21 cellular contexts compared by ENCODE assay signal in genomic region chr1:232339077-232339476, GRCh38.
A peak's percentile ranks its signal among the peaks of the same experiment; 100 is the strongest.
DNase-seq lines count a peak whose midpoint lies in the region; ATAC-seq and TF ChIP-seq lines count a peak whose summit lies in the region.
"Had no signal": no experiment of that assay in that cellular context is flagged by ENCODE, and none has a peak within 500 bp of the region (broad histone marks: within the 10 kb centered on the region; RNA-seq: fewer than 3 reads in every experiment).

No MANE protein-coding gene starts in this region.

- no peak overlapping the region for H3K4me3 Mint-ChIP-seq in H9
- H3K4me3 Mint-ChIP-seq: CD4-positive, CD25-positive, alpha-beta regulatory T cell; CD8-positive, alpha-beta memory T cell had no signal

- H3K27me3 ChIP-seq in H9 (ENCODE audit: insufficient read depth, low read length) = no peaks in the 10 kb centered on the region
- H3K27me3 ChIP-seq: BE2C had no signal

- no peak overlapping the region for H2BK15ac ChIP-seq in H9 (ENCODE audit: low read depth, low read length)

- no peak overlapping the region for H3K27ac ChIP-seq in H9 (ENCODE audit: insufficient read length, low read depth, low read length)
- H3K27ac ChIP-seq: GM23248 had no signal

- H4K8ac ChIP-seq in H9 (replicated peaks; ENCODE audit: insufficient read length, low read depth, low read length) = no peak overlapping the region

- H2BK12ac ChIP-seq in H9 (ENCODE audit: insufficient read length, low read depth, low read length) = no peak overlapping the region

- no peak for DNase-seq in H9
- DNase-seq in NCI-H1694 (lab: John Stamatoyannopoulos, UW) = peak; percentile 90
- DNase-seq in NCI-H446 (lab: John Stamatoyannopoulos, UW) = peak; percentile 54 to 81
- peak; percentile 38 for DNase-seq in retina
- DNase-seq: ACHN; BE2C; C1 segment of cervical spinal cord; CD4-positive, CD25-positive, alpha-beta regulatory T cell; CD8-positive, alpha-beta memory T cell; COR-L47; DMS153; DND-41; EL; GM23248; HCEC 1CT; IMR-90 had no signal

- no peak overlapping the region for H3K18ac ChIP-seq in H9 (ENCODE audit: insufficient read length, low read depth, low read length)

- H3K9me3 ChIP-seq in H9 (ENCODE audit: control insufficient read depth, low read depth, low read length) = no peaks in the 10 kb centered on the region
- H3K9me3 ChIP-seq: BE2C had no signal

- H3K23ac ChIP-seq in H9 (ENCODE audit: insufficient read length, low read depth, low read length) = no peak overlapping the region

- TF ChIP-seq CTCF in H9 (conservative IDR thresholded peaks at IDR 0.05) = no peak

- H3K79me1 ChIP-seq in H9 (ENCODE audit: insufficient read depth, low read depth, low read length, poor library complexity, severe bottlenecking) = no peaks in the 10 kb centered on the region

- no peaks in the 10 kb centered on the region for H3K4me1 Mint-ChIP-seq in H9

- H4K5ac ChIP-seq in H9 (ENCODE audit: insufficient read length, low read depth, low read length) = no peak overlapping the region

- H3K23me2 ChIP-seq in H9 (ENCODE audit: insufficient read length, low read depth, low read length, poor library complexity, severe bottlenecking) = no peaks in the 10 kb centered on the region

- no peak overlapping the region for H4K91ac ChIP-seq in H9 (ENCODE audit: insufficient read length, low read depth, low read length)

- H3T11ph ChIP-seq in H9 (ENCODE audit: low read length) = no peak overlapping the region

- H2BK120ac ChIP-seq in H9 (ENCODE audit: low read depth, low read length, poor library complexity, severe bottlenecking) = no peak overlapping the region

- H3K4ac ChIP-seq in H9 (ENCODE audit: low read depth, low read length) = no peak overlapping the region

- peaks cover 6 to 7% of the 10 kb centered on the region in 2 experiments; a peak in 3 of 5 replicates for H3K9me3 Mint-ChIP-seq in H9

- H3K27ac Mint-ChIP-seq in H9 = no peak overlapping the region

- no peak overlapping the region for H3K4me2 ChIP-seq in H9 (ENCODE audit: insufficient read depth, insufficient read length, low read length)

- WGBS in H9 (ENCODE audit: extremely low coverage, insufficient read length, low lambda C conversion rate) = no CpG with 5 or more reads among the region's 2 CpGs

- no peak overlapping the region for H2AK5ac ChIP-seq in H9 (ENCODE audit: insufficient read length, low read length)

- no peak overlapping the region for H2AFZ ChIP-seq in H9 (ENCODE audit: low read length)
- H2AFZ ChIP-seq: GM23248 had no signal

- H3K27me3 Mint-ChIP-seq in H9 (ENCODE audit: low read depth) = peaks cover 31% of the 10 kb centered on the region

- no peaks in the 10 kb centered on the region for H3K4me1 ChIP-seq in H9 (ENCODE audit: insufficient read depth, low read length)
- H3K4me1 ChIP-seq: BE2C had no signal

- H3K79me2 ChIP-seq in H9 (ENCODE audit: insufficient read depth, low read length) = no peaks in the 10 kb centered on the region

- no peak for TF ChIP-seq POLR2A in GM18505 (IDR thresholded peaks at IDR 0.05; ENCODE audit: borderline replicate concordance, extremely low read depth, insufficient read depth, insufficient read length)

- H3K14ac ChIP-seq in H9 (ENCODE audit: insufficient read depth, low read length) = peak overlapping the region; percentile 13; the same call in 1 of the 2 replicates

- H2BK5ac ChIP-seq in H9 (ENCODE audit: insufficient read length, low read length) = no peak overlapping the region

- ATAC-seq in HG02852 (IDR thresholded peaks at IDR 0.05; ENCODE audit: unreplicated experiment) = no peak
- ATAC-seq in GM21515 (IDR thresholded peaks at IDR 0.05; ENCODE audit: unreplicated experiment) = no peak
- ATAC-seq in GM18505 (IDR thresholded peaks at IDR 0.05; ENCODE audit: unreplicated experiment) = no peak
- ATAC-seq: GM12878, K562 had no signal

- no peak overlapping the region for H3K9ac ChIP-seq in H9 (ENCODE audit: extremely low read depth, insufficient read length, low read length)
- H3K9ac ChIP-seq: GM23248 had no signal

- H4K20me1 ChIP-seq in H9 (ENCODE audit: control insufficient read depth, insufficient read depth, insufficient read length) = no peaks in the 10 kb centered on the region

- no peak overlapping the region for H2BK20ac ChIP-seq in H9 (ENCODE audit: low read depth, low read length, poor library complexity, severe bottlenecking)

- peaks cover 0 to 7% (median 5%) of the 10 kb centered on the region in 3 experiments; a peak in 2 of 7 replicates for H3K36me3 Mint-ChIP-seq in H9 (ENCODE audit: insufficient read depth in 1 of 3, low read depth in 3 of 3)
- H3K36me3 Mint-ChIP-seq: CD4-positive, CD25-positive, alpha-beta regulatory T cell; CD8-positive, alpha-beta memory T cell had no signal

- H3K56ac ChIP-seq in H9 (ENCODE audit: insufficient read length, low read depth, low read length) = no peak overlapping the region
